1 cellular context compared by ENCODE assay signal in the genomic region with DNA sequence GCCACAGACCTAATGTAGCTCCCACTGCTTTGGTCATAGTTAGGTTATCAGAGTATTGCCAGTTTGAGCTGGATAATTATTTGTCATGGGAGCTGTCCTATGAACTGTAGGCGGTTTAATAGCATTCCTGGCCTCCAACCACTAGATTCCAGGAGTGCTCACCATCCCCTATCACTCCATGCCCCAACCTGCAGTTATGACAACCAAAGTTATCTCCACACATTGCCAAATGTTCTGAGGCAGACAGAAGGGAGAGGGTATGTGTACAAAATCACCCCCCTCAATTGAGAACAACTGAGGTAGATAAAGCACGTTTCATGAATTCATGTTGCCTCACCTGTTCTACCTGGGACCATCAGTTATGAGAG.
TF ChIP-seq lines count a peak whose summit lies in the region.

No MANE protein-coding gene starts in this region.

TF ChIP-seq in GM23338, 12 proteins besides CTCF, POLR2A, EP300 and RAD21:
- TF ChIP-seq NANOG (IDR thresholded peaks at IDR 0.05; ENCODE audit: borderline replicate concordance), result no peak
